In the genomic region with DNA sequence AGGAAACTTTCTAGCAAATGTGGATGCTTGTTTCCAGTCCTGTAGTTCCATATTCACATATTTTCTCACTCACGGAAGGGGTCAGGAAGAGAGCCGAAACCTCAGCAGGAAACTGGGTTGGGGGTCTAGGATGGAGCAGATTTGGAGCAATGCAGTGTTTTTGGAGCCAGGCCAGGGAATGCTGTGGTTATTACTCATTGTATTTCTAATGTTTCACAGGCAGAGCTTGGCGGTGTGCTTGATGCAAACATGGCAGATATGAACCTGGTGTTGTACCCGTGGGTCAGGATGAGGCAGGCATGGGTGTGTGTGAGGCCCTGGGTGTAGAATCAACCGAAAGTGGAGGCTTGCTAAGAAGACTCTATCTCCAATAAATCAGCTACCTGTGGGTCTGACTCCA, we compare ENCODE assay signal across 19 cellular contexts. TPM values are rescaled to one million over a fixed set of nuclear protein-coding genes. Genes with fewer than 3 reads are reported as not detected.
DNase-seq lines count a peak whose midpoint lies in the region; ATAC-seq and TF ChIP-seq lines count a peak whose summit lies in the region.
"Had no signal": no experiment of that assay in that cellular context is flagged by ENCODE, and none has a peak within 500 bp of the region (broad histone marks: within the 10 kb centered on the region; RNA-seq: fewer than 3 reads in every experiment).

No MANE protein-coding gene starts in this region.

- no peak overlapping the region for H2AK5ac ChIP-seq in mesenchymal stem cell (ENCODE audit: low read length, severe bottlenecking)

- no peak overlapping the region for H2BK120ac ChIP-seq in mesenchymal stem cell (ENCODE audit: low read depth, low read length)

- H3K27ac ChIP-seq in CD8-positive, alpha-beta T cell (ENCODE audit: low read depth, low read length) = no peak overlapping the region
- H3K27ac ChIP-seq in PC-3 (ENCODE audit: low read length) (no peak overlapping the region), mesenchymal stem cell (ENCODE audit: low read length, poor library complexity, severe bottlenecking) (peak overlapping the region; percentile 41), esophagus squamous epithelium (no peak overlapping the region)
- H3K27ac ChIP-seq: vagina had no signal

- no peaks in the 10 kb centered on the region for H3K27me3 ChIP-seq in CD8-positive, alpha-beta T cell (ENCODE audit: insufficient read depth, low read length)
- H3K27me3 ChIP-seq in PC-3 (ENCODE audit: low read length) (no peaks in the 10 kb centered on the region), mesenchymal stem cell (ENCODE audit: control insufficient read depth in 1 of 2, insufficient read depth in 1 of 2, low read length in 2 of 2) (peaks cover 0 to 20% of the 10 kb centered on the region in 2 experiments), esophagus squamous epithelium (no peaks in the 10 kb centered on the region)
- H3K27me3 ChIP-seq: vagina had no signal

- no peak for TF ChIP-seq POLR2A in esophagus squamous epithelium (IDR thresholded peaks at IDR 0.05)

- no TSS peak for BruUV-seq in PC-3 (replicated peaks; lab: Mats Ljungman, UMichigan)

- H3K36me3 Mint-ChIP-seq in CD8-positive, alpha-beta T cell = peaks cover 14% of the 10 kb centered on the region

- intact Hi-C loops in CD8-positive, alpha-beta T cell (cut with DNase I, micrococcal nuclease) = loop anchor here in 1 of 2 experiments (10.0 kb wide), 1 partner anchor 430 kb away; no protein-coding TSS in a partner anchor
- intact Hi-C loops in PC-3 (cut with micrococcal nuclease) = no loop called here
- intact Hi-C loops in esophagus squamous epithelium (cut with DNase I) = no loop called here

- no peak overlapping the region for H2BK15ac ChIP-seq in mesenchymal stem cell (ENCODE audit: low read depth, poor library complexity, severe bottlenecking)

- H3K9me2 ChIP-seq in PC-3 (replicated peaks; ENCODE audit: low read length) = no peaks in the 10 kb centered on the region

- H3K4me3 ChIP-seq in CD8-positive, alpha-beta T cell (ENCODE audit: low read depth, low read length) = no peak overlapping the region
- no peak overlapping the region for H3K4me3 ChIP-seq in PC-3 (ENCODE audit: low read length)
- H3K4me3 ChIP-seq in choroid plexus epithelial cell (ENCODE audit: low read depth, low read length) = no peak overlapping the region
- no peak overlapping the region for H3K4me3 ChIP-seq in mesenchymal stem cell (ENCODE audit: insufficient read depth in 1 of 2, low read depth in 1 of 2, low read length in 2 of 2)
- H3K4me3 ChIP-seq in esophagus squamous epithelium = no peak overlapping the region
- H3K4me3 ChIP-seq: vagina had no signal

- H2BK12ac ChIP-seq in mesenchymal stem cell (ENCODE audit: low read length in 2 of 2) = no peak overlapping the region

- H3K14ac ChIP-seq in mesenchymal stem cell (ENCODE audit: low read length in 2 of 2) = no peak overlapping the region

- H3K27ac Mint-ChIP-seq in CD8-positive, alpha-beta T cell = peak overlapping the region; percentile 20

- H3K9me3 ChIP-seq in CD8-positive, alpha-beta T cell (ENCODE audit: low read length) = no peaks in the 10 kb centered on the region
- H3K9me3 ChIP-seq in PC-3 (ENCODE audit: low read length) = no peaks in the 10 kb centered on the region
- H3K9me3 ChIP-seq in mesenchymal stem cell (ENCODE audit: control insufficient read depth, low read length) = no peaks in the 10 kb centered on the region
- H3K9me3 ChIP-seq in esophagus squamous epithelium = no peaks in the 10 kb centered on the region
- H3K9me3 ChIP-seq: vagina had no signal

- H3K4me1 ChIP-seq in CD8-positive, alpha-beta T cell (ENCODE audit: insufficient read depth, low read length) = peaks cover 21% of the 10 kb centered on the region
- H3K4me1 ChIP-seq in PC-3 (ENCODE audit: insufficient read depth, low read length) (peaks cover 8% of the 10 kb centered on the region; the same call in 1 of the 2 replicates), mesenchymal stem cell (ENCODE audit: control insufficient read depth, insufficient read depth, low read depth, low read length) (peaks cover 14% of the 10 kb centered on the region), esophagus squamous epithelium (peaks cover 0 to 9% (median 0%) of the 10 kb centered on the region in 3 donors)
- H3K4me1 ChIP-seq: vagina had no signal

- no peaks in the 10 kb centered on the region for H3F3A ChIP-seq in PC-3 (ENCODE audit: low read length, unreplicated experiment)

- H4K20me1 ChIP-seq in PC-3 (ENCODE audit: low read length) = no peaks in the 10 kb centered on the region

- CTCF ChIA-PET in CD8-positive, alpha-beta T cell (lab: Charles Lee) = interaction anchor here (1.7 to 5.6 kb wide), 3 partner anchors 21 to 34 kb away, joined by 4 to 45 read pairs (median 45); a partner anchor contains a TSS
- CTCF ChIA-PET in PC-3 (lab: Charles Lee) = no interaction called here

- no peak for DNase-seq in CD8-positive, alpha-beta T cell
- DNase-seq in PC-3 (peak; percentile 56), choroid plexus epithelial cell (ENCODE audit: low read depth) (peak; percentile 96), mesenchymal stem cell (peak; percentile 22), DMS 273 (lab: John Stamatoyannopoulos, UW; ENCODE audit: unreplicated experiment) (no peak), omental fat pad (ENCODE audit: low spot score) (no peak), activated gamma-delta T cell treated with Interleukin-2 at 50 U/mL for 16 hours (no peak), esophagus squamous epithelium (lab: John Stamatoyannopoulos, UW) (no peak)
- DNase-seq: activated CD4-positive, CD25-positive, alpha-beta regulatory T cell; activated CD8-positive, alpha-beta memory T cell treated with anti-CD3 and anti-CD28 coated beads, Interleukin-2, amount 50 U/mL, for 48 hours; amniotic stem cell; DMS 273 treated with DMSO at 0.1 percent for 48 hours; Karpas-422; mesendoderm; posterior cingulate gyrus; stimulated activated CD4-positive, alpha-beta T cell treated with anti-CD3 and anti-CD28 coated beads, Interleukin-2, amount 100 ng/mL, for 48 hours; stimulated activated naive B cell treated with anti-CD40 and anti-IgM and Interleukin-4, amounts not matched to agents 10 μg/mL and 1 μg/mL and 100 μg/mL, for 72 hours had no signal

- H3K4ac ChIP-seq in mesenchymal stem cell (ENCODE audit: low read depth in 1 of 2, low read length in 2 of 2) = no peak overlapping the region

- no peak for TF ChIP-seq CTCF in CD8-positive, alpha-beta T cell (IDR thresholded peaks at IDR 0.05)
- TF ChIP-seq CTCF in PC-3 (conservative IDR thresholded peaks at IDR 0.05; ENCODE audit: low read depth, low read length) (no peak), choroid plexus epithelial cell (conservative IDR thresholded peaks at IDR 0.05; ENCODE audit: low read depth, low read length) (no peak), omental fat pad (IDR thresholded peaks at IDR 0.05) (no peak), esophagus squamous epithelium (IDR thresholded peaks at IDR 0.05) (no peak)

- no peak overlapping the region for H2BK5ac ChIP-seq in mesenchymal stem cell (ENCODE audit: low read depth, low read length, poor library complexity, severe bottlenecking)

- H3K18ac ChIP-seq in mesenchymal stem cell (ENCODE audit: low read depth in 1 of 2, low read length in 2 of 2) = no peak overlapping the region

- H3K79me2 ChIP-seq in PC-3 (ENCODE audit: low read length) = no peaks in the 10 kb centered on the region

- no peaks in the 10 kb centered on the region for H3K36me3 ChIP-seq in CD8-positive, alpha-beta T cell (ENCODE audit: insufficient read depth, low read length)
- no peaks in the 10 kb centered on the region for H3K36me3 ChIP-seq in PC-3 (ENCODE audit: low read depth, low read length)
- H3K36me3 ChIP-seq in mesenchymal stem cell (ENCODE audit: control insufficient read depth in 1 of 2, insufficient read depth in 2 of 2, low read depth in 1 of 2, low read length in 2 of 2) = no peaks in the 10 kb centered on the region
- no peaks in the 10 kb centered on the region for H3K36me3 ChIP-seq in esophagus squamous epithelium
- H3K36me3 ChIP-seq: vagina had no signal

- no peak overlapping the region for H4K8ac ChIP-seq in mesenchymal stem cell (ENCODE audit: low read length)

- peaks cover 36% of the 10 kb centered on the region for H3K4me1 Mint-ChIP-seq in CD8-positive, alpha-beta T cell (ENCODE audit: low read depth)

- ATAC-seq in CD8-positive, alpha-beta T cell = no peak
- ATAC-seq in PC-3 (no peak), omental fat pad (ENCODE audit: low FRiP score) (no peak)
- ATAC-seq: SK-N-SH treated with all-trans-retinoic acid at 6 μM for 48 hours; stimulated activated naive B cell treated with anti-CD40 and anti-IgM and Interleukin-4, amounts not matched to agents 10 μg/mL and 1 μg/mL and 100 μg/mL, for 72 hours had no signal

- 63% methylated on average over 3 of the region's 5 CpGs for WGBS in mesenchymal stem cell
- WGBS in esophagus squamous epithelium, 2 donors = 36 to 48% methylated on average over 3 to 4 of the region's 5 CpGs

- H4K91ac ChIP-seq in mesenchymal stem cell (ENCODE audit: low read length) = no peak overlapping the region

- no peaks in the 10 kb centered on the region for H3K9me3 Mint-ChIP-seq in CD8-positive, alpha-beta T cell

- H2AFZ ChIP-seq in PC-3 (ENCODE audit: low read length) (no peak overlapping the region), mesenchymal stem cell (ENCODE audit: low read depth, low read length) (no peak overlapping the region)

- H3K9ac ChIP-seq in PC-3 (ENCODE audit: low read length) = no peak overlapping the region
- no peak overlapping the region for H3K9ac ChIP-seq in mesenchymal stem cell (ENCODE audit: low read length)

- H3K4me2 ChIP-seq in PC-3 (ENCODE audit: low read length) = no peak overlapping the region
- no peak overlapping the region for H3K4me2 ChIP-seq in mesenchymal stem cell (ENCODE audit: low read length, poor library complexity, severe bottlenecking)

- H3K4me3 Mint-ChIP-seq in CD8-positive, alpha-beta T cell = no peak overlapping the region
- H3K4me3 Mint-ChIP-seq: stimulated activated naive B cell treated with anti-CD40 and anti-IgM and Interleukin-4, amounts not matched to agents 10 μg/mL and 1 μg/mL and 100 μg/mL, for 72 hours had no signal

- POLR2A ChIA-PET in CD8-positive, alpha-beta T cell (lab: Charles Lee) = interaction anchor here (1.1 to 3.9 kb wide), 3 partner anchors 13 to 34 kb away, joined by 3 to 41 read pairs (median 13); a partner anchor contains a TSS
- POLR2A ChIA-PET in PC-3 (lab: Charles Lee; ENCODE audit: unreplicated experiment) = no interaction called here

- no peak overlapping the region for H3K23ac ChIP-seq in mesenchymal stem cell (ENCODE audit: low read length in 2 of 2)

- H3K27me3 Mint-ChIP-seq in CD8-positive, alpha-beta T cell (ENCODE audit: low read depth) = no peaks in the 10 kb centered on the region

- H3K79me1 ChIP-seq in mesenchymal stem cell (replicated peaks; ENCODE audit: low read length, poor library complexity, severe bottlenecking) = no peaks in the 10 kb centered on the region

RNA-seq across cellular contexts. Expression of a gene that starts 34.6 kb away (rescaled TPM):
- 1 to 10 TPM in 1 of 2 experiments, under 1 TPM in 1; 0.50 to 2.0 TPM for total RNA-seq in CD8-positive, alpha-beta T cell
- total RNA-seq in PC-3 (2014; rRNA removed) (0.86 and 3.1 TPM in 2 replicates), omental fat pad (100 to 1,000 TPM in 1 of 4 donors, 10 to 100 TPM in 3; 22.9 to 115 (median 64.6) TPM), esophagus squamous epithelium (10 to 100 TPM in 3 of 4 donors, 1 to 10 TPM in 1; 5.9 to 29.5 (median 24.5) TPM)
- polyA plus RNA-seq in mesenchymal stem cell (2013, experiment 1 of 2) = 40.4 TPM
- polyA plus RNA-seq in mesenchymal stem cell (2013, experiment 2 of 2) = 43.3 TPM

Comparison
In these comparisons a context has a peak if more than half of its experiments do, and no peak if none do; other contexts are left out.
1. DNase-seq: peak in PC-3 (single experiment), choroid plexus epithelial cell (single experiment) and mesenchymal stem cell (single experiment); none in CD8-positive, alpha-beta T cell (0 of 7), DMS 273 (single experiment), omental fat pad (single experiment), activated gamma-delta T cell treated with Interleukin-2 at 50 U/mL for 16 hours (single experiment) and esophagus squamous epithelium (single experiment).